In the genomic region with DNA sequence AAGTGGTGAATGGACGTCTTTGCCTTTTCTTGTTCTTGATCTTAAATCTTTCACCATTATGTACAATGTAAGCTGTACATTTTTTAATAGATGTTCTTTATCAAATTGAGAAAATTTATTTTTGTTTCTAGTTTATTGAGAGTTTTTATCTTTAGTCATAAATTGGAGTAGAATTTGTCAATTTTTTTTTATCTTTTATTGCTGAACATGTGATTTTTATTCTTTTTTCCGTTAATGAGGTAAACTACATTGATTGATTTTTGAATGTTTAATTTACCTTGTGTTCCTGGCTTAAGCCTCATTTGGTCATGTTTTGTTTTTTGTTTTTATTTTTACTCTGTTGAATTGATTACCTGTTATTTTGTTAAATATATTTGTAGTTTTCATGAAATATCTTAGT, we compare ENCODE assay signal across 28 cellular contexts.
"Had no signal": no experiment of that assay in that cellular context is flagged by ENCODE, and none has a peak within 500 bp of the region (broad histone marks: within the 10 kb centered on the region; RNA-seq: fewer than 3 reads in every experiment).

No MANE protein-coding gene starts in this region.

- FAIRE-seq: islet of Langerhans, urothelium cell line had no signal

- H3K9me3 ChIP-seq: mucosa of descending colon, prostate gland, upper lobe of right lung had no signal

- H3K4me1 ChIP-seq: left ventricle myocardium inferior, prostate gland, upper lobe of right lung had no signal

- ATAC-seq: mucosa of descending colon; naive thymus-derived CD4-positive, alpha-beta T cell; natural killer cell treated with Interleukin-12 subunit alpha and Interleukin-12 subunit beta and Interleukin-15 and Interleukin-18, amount 100 ng/mL, for 72 hours; right cardiac atrium; sciatic nerve; stimulated activated memory B cell treated with anti-CD40 and anti-IgM and Interleukin-4, amounts not matched to agents 10 μg/mL and 1 μg/mL and 100 μg/mL, for 72 hours; stimulated activated naive CD8-positive, alpha-beta T cell treated with anti-CD3 and anti-CD28 coated beads, Interleukin-15, amount 100 ng/mL, for 72 hours; upper lobe of right lung had no signal

- DNase-seq: hypothalamus; immature natural killer cell; left ventricle myocardium inferior; midbrain; mucosa of descending colon; naive thymus-derived CD4-positive, alpha-beta T cell; ovary; posterior cingulate gyrus; retina; right cardiac atrium; spleen; stimulated activated CD4-positive, alpha-beta T cell treated with anti-CD3 and anti-CD28 coated beads, Interleukin-2, amount 100 ng/mL, for 48 hours; stimulated activated CD4-positive, alpha-beta T cell treated with anti-CD3 and anti-CD28 coated beads, Interleukin-4, amount 100 ng/mL, for 4 hours; stimulated activated CD8-positive, alpha-beta memory T cell treated with anti-CD3 and anti-CD28 coated beads, Interleukin-4, amount 100 ng/mL, for 48 hours; stimulated activated naive CD4-positive, alpha-beta T cell treated with Interleukin-2 at 50 U/mL for 16 hours; stimulated activated naive CD8-positive, alpha-beta T cell treated with anti-CD3 and anti-CD28 coated beads, Interleukin-15, amount 100 ng/mL, for 72 hours; substantia nigra; tibial artery; trophoblast cell; upper lobe of right lung had no signal

- H3K27me3 ChIP-seq: ovary, spleen, tibial artery, upper lobe of right lung had no signal

- H3K4me3 ChIP-seq: left ventricle myocardium inferior, lung, mucosa of descending colon, ovary, prostate gland, skin epidermis, spleen, tibial artery, upper lobe of right lung had no signal

- H3K27ac ChIP-seq: left ventricle myocardium inferior, ovary, prostate gland, skin epidermis, spleen, tibial artery, upper lobe of right lung had no signal

- H3K36me3 ChIP-seq: ovary, prostate gland, upper lobe of right lung had no signal
